18 cellular contexts compared by ENCODE assay signal in genomic region chr15:55879181-55879580, GRCh38.
"Had no signal": no experiment of that assay in that cellular context is flagged by ENCODE, and none has a peak within 500 bp of the region (broad histone marks: within the 10 kb centered on the region; RNA-seq: fewer than 3 reads in every experiment).

No MANE protein-coding gene starts in this region.

- DNase-seq: activated gamma-delta T cell; activated T-cell treated with anti-CD3 and anti-CD28 coated beads, Interleukin-2, amount 50 U/mL, for 72 hours; effector memory CD4-positive, alpha-beta T cell; heart right ventricle; left ventricle myocardium inferior; mammary epithelial cell; nephron progenitor cell; nucleus accumbens; posterior cingulate gyrus; spleen; stimulated activated naive B cell treated with anti-CD40 and anti-IgM and Interleukin-4, amounts not matched to agents 10 μg/mL and 1 μg/mL and 100 μg/mL, for 72 hours; T-cell; T1000; upper lobe of right lung had no signal

- H3K9me3 Mint-ChIP-seq: activated naive CD4-positive, alpha-beta T cell treated with anti-CD3 and anti-CD28 coated beads, Interleukin-2, amount 50 U/mL, for 24 hours; activated T-cell treated with anti-CD3 and anti-CD28 coated beads, Interleukin-2, amount 50 U/mL, for 72 hours; dendritic cell treated with granulocyte-macrophage colony-stimulating factor and Interleukin-4, amounts not matched to agents 40 ng/mL and 50 ng/mL, for 4 days; nephron progenitor cell; stimulated activated naive B cell treated with anti-CD40 and anti-IgM and Interleukin-4, amounts not matched to agents 10 μg/mL and 1 μg/mL and 100 μg/mL, for 72 hours; T-cell had no signal

- H3K4me3 ChIP-seq: gastroesophageal sphincter, heart right ventricle, left ventricle myocardium inferior, spleen, upper lobe of right lung had no signal

- H3K4me1 Mint-ChIP-seq: activated naive CD4-positive, alpha-beta T cell treated with anti-CD3 and anti-CD28 coated beads, Interleukin-2, amount 50 U/mL, for 24 hours; nephron progenitor cell; T-cell had no signal

- H3K4me3 Mint-ChIP-seq: activated naive CD4-positive, alpha-beta T cell treated with anti-CD3 and anti-CD28 coated beads, Interleukin-2, amount 50 U/mL, for 24 hours; activated T-cell treated with anti-CD3 and anti-CD28 coated beads, Interleukin-2, amount 50 U/mL, for 72 hours; dendritic cell treated with granulocyte-macrophage colony-stimulating factor and Interleukin-4, amounts not matched to agents 40 ng/mL and 50 ng/mL, for 4 days; nephron progenitor cell; stimulated activated naive B cell treated with anti-CD40 and anti-IgM and Interleukin-4, amounts not matched to agents 10 μg/mL and 1 μg/mL and 100 μg/mL, for 72 hours; T-cell had no signal

- H3K36me3 Mint-ChIP-seq: stimulated activated naive B cell treated with anti-CD40 and anti-IgM and Interleukin-4, amounts not matched to agents 10 μg/mL and 1 μg/mL and 100 μg/mL, for 72 hours; T-cell had no signal

- H3K27ac Mint-ChIP-seq: activated naive CD4-positive, alpha-beta T cell treated with anti-CD3 and anti-CD28 coated beads, Interleukin-2, amount 50 U/mL, for 24 hours; activated T-cell treated with anti-CD3 and anti-CD28 coated beads, Interleukin-2, amount 50 U/mL, for 72 hours; dendritic cell treated with granulocyte-macrophage colony-stimulating factor and Interleukin-4, amounts not matched to agents 40 ng/mL and 50 ng/mL, for 4 days; nephron progenitor cell; stimulated activated naive B cell treated with anti-CD40 and anti-IgM and Interleukin-4, amounts not matched to agents 10 μg/mL and 1 μg/mL and 100 μg/mL, for 72 hours; T-cell had no signal

- H3K27me3 Mint-ChIP-seq: dendritic cell treated with granulocyte-macrophage colony-stimulating factor and Interleukin-4, amounts not matched to agents 40 ng/mL and 50 ng/mL, for 4 days; T-cell had no signal

- ATAC-seq: activated CD4-positive, CD25-positive, alpha-beta regulatory T cell treated with anti-CD3 and anti-CD28 coated beads, Interleukin-2, amount 50 U/mL, for 24 hours; activated T-cell treated with anti-CD3 and anti-CD28 coated beads, Interleukin-2, amount 50 U/mL, for 72 hours; gastroesophageal sphincter; heart right ventricle; stimulated activated naive B cell treated with anti-CD40 and anti-IgM and Interleukin-4, amounts not matched to agents 10 μg/mL and 1 μg/mL and 100 μg/mL, for 72 hours; T-cell; upper lobe of right lung had no signal
